Comparison of ENCODE assay signal across 1 cellular context in the genomic region with DNA sequence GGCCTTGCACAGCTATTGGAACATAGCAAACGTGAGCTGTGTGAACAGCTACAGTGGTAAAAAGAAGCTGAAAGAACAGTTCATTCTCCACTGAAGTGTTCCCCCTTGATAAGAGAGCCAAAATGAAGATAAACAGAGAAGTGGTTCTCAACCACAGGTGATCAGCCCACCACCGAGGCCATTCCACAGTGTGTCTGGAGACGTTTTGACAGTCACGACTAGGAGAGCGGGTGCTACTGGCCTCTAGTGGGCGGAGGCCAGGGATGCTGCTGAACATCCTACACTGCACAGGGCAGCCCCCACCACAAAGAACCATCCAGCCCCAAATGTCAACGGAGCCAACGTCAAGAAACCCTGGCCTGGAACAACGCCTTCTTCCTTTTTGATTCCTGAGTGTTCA.
TF ChIP-seq lines count a peak whose summit lies in the region.

No MANE protein-coding gene starts in this region.

TF ChIP-seq in H1, 55 proteins besides CTCF, POLR2A, EP300 and RAD21:
- TF ChIP-seq ZNF274 (IDR thresholded peaks at IDR 0.05; ENCODE audit: borderline replicate concordance, extremely low read depth, low read length) (no peak), SUZ12 (IDR thresholded peaks at IDR 0.05; ENCODE audit: low read length) (no peak), SP2 (IDR thresholded peaks at IDR 0.05; ENCODE audit: low read length) (peak; percentile 6; the same call in 1 of the 2 replicates)
